8 cellular contexts compared by ENCODE assay signal in the genomic region with DNA sequence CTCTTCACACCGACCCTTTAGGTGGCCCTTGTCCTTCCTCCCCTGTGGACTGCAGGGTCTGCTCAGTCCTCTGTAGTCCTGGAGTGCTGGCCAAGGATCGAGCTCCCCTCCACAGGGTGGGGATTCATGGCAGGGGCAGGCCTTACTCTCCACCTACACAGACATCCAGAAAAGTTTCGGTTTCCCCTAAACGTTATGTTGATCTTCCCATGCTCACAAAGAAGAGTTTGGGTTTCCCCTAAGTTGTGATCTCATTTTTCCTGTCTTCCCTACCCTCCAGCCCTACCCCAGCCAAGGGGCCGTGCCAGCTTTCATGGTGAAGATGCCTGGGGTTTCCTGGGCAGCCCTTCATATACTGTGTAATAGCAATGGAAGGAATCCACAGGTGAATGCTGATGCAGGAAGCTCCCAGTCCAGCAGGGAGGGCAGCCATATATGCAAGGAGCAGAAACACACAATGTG. TPM values are rescaled to one million over a fixed set of nuclear protein-coding genes. Genes with fewer than 3 reads are reported as not detected.
DNase-seq lines count a peak whose midpoint lies in the region; ATAC-seq and TF ChIP-seq lines count a peak whose summit lies in the region.

No MANE protein-coding gene starts in this region.

- peaks cover 8% of the 10 kb centered on the region for H3K36me3 Mint-ChIP-seq in activated CD4-positive, alpha-beta T cell treated with anti-CD3 and anti-CD28 coated beads for 36 hours (ENCODE audit: low read depth)

- H3K4me1 Mint-ChIP-seq in activated CD4-positive, alpha-beta T cell treated with anti-CD3 and anti-CD28 coated beads for 36 hours, result peaks cover 25% of the 10 kb centered on the region

- no peak overlapping the region for H3K4me3 ChIP-seq in left lung

- no peak for TF ChIP-seq CTCF in left lung (IDR thresholded peaks at IDR 0.05)

- no peaks in the 10 kb centered on the region for H3K27me3 ChIP-seq in left lung

- H3K36me3 ChIP-seq in left lung, result peaks cover 0 to 4% of the 10 kb centered on the region in 2 donors

- peak overlapping the region; percentile 93 for H3K27ac Mint-ChIP-seq in activated CD4-positive, alpha-beta T cell treated with anti-CD3 and anti-CD28 coated beads for 36 hours

- peak; percentile 50 for DNase-seq in activated CD4-positive, alpha-beta T cell treated with anti-CD3 and anti-CD28 coated beads for 36 hours
- DNase-seq in activated CD4-positive, alpha-beta T cell treated with anti-CD3 and anti-CD28 coated beads, Interleukin-2, amount 50 U/mL, for 1 hour, result no peak
- DNase-seq in amniotic epithelial cell (ENCODE audit: low read depth) (peak; percentile 31), left lung (no peak), HT-29 (ENCODE audit: low spot score) (no peak), NCI-H128 (lab: John Stamatoyannopoulos, UW; ENCODE audit: unreplicated experiment) (no peak)

- no peaks in the 10 kb centered on the region for H3K9me3 Mint-ChIP-seq in activated CD4-positive, alpha-beta T cell treated with anti-CD3 and anti-CD28 coated beads for 36 hours (ENCODE audit: low read depth)

- peak overlapping the region; percentile 52 for H3K4me3 Mint-ChIP-seq in activated CD4-positive, alpha-beta T cell treated with anti-CD3 and anti-CD28 coated beads for 36 hours

- CTCF ChIA-PET in activated CD4-positive, alpha-beta T cell treated with anti-CD3 and anti-CD28 coated beads for 36 hours (lab: Charles Lee), result interaction anchor here (0.9 to 1.8 kb wide), 6 partner anchors 9 to 25 kb away, joined by 3 to 8 read pairs (median 4); partner anchors contain the start of genes PML and STOML1

- no peaks in the 10 kb centered on the region for H3K9me3 ChIP-seq in left lung

- H3K27ac ChIP-seq in left lung, result peak overlapping the region; percentile 89 to 91
- H3K27ac ChIP-seq in temporal lobe (ENCODE audit: low read depth, low read length), result peak overlapping the region; percentile 48

- peaks cover 43 to 67% of the 10 kb centered on the region in 2 donors for H3K4me1 ChIP-seq in left lung

- intact Hi-C loops in activated CD4-positive, alpha-beta T cell treated with anti-CD3 and anti-CD28 coated beads for 36 hours (cut with DNase I, micrococcal nuclease), result no loop called here
- intact Hi-C loops in left lung (cut with DNase I), result no loop called here

- peak; percentile 58 for ATAC-seq in activated CD4-positive, alpha-beta T cell treated with anti-CD3 and anti-CD28 coated beads for 36 hours
- ATAC-seq in left lung (peak; percentile 21), GM18907 (IDR thresholded peaks at IDR 0.05; ENCODE audit: unreplicated experiment) (no peak)

- H3K27me3 Mint-ChIP-seq in activated CD4-positive, alpha-beta T cell treated with anti-CD3 and anti-CD28 coated beads for 36 hours, result no peaks in the 10 kb centered on the region

- POLR2A ChIA-PET in activated CD4-positive, alpha-beta T cell treated with anti-CD3 and anti-CD28 coated beads for 36 hours (lab: Charles Lee), result no interaction called here

RNA-seq across cellular contexts. Expression of gene STOML1, which starts 10.3 kb away (rescaled TPM):
- 1 to 10 TPM; 6.3 to 7.1 TPM for total RNA-seq in activated CD4-positive, alpha-beta T cell treated with anti-CD3 and anti-CD28 coated beads for 36 hours
- total RNA-seq in left lung (10 to 100 TPM; 20.0 to 29.3 TPM), temporal lobe (30.2 TPM)
- total RNA-seq in HT-29 (2014; rRNA removed; shearing (Covaris generic)), result 13.3 and 23.5 TPM in 2 replicates

RNA-seq across cellular contexts. Expression of gene PML, which starts 12.7 kb away (rescaled TPM):
- total RNA-seq in activated CD4-positive, alpha-beta T cell treated with anti-CD3 and anti-CD28 coated beads for 36 hours, result 10 to 100 TPM; 72.6 to 75.4 TPM
- total RNA-seq in left lung, result 10 to 100 TPM; 61.2 to 75.2 TPM
- total RNA-seq in temporal lobe, result 14.0 TPM
- total RNA-seq in HT-29 (2014; rRNA removed; shearing (Covaris generic)), result 36.9 and 47.2 TPM in 2 replicates

RNA-seq across cellular contexts. Expression of gene LOXL1, which starts 55.5 kb away (rescaled TPM):
- 1 to 10 TPM; 1.9 to 2.5 TPM for total RNA-seq in activated CD4-positive, alpha-beta T cell treated with anti-CD3 and anti-CD28 coated beads for 36 hours
- total RNA-seq in left lung (10 to 100 TPM; 22.3 to 37.0 TPM), temporal lobe (3.0 TPM)
- 20.0 and 26.1 TPM in 2 replicates for total RNA-seq in HT-29 (2014; rRNA removed; shearing (Covaris generic))

Comparison
In these comparisons a context has a peak if more than half of its experiments do, and no peak if none do; other contexts are left out.
1. DNase-seq: peak in activated CD4-positive, alpha-beta T cell treated with anti-CD3 and anti-CD28 coated beads for 36 hours (single experiment) and amniotic epithelial cell (single experiment); none in activated CD4-positive, alpha-beta T cell treated with anti-CD3 and anti-CD28 coated beads, Interleukin-2, amount 50 U/mL, for 1 hour (single experiment), left lung (0 of 2), HT-29 (single experiment) and NCI-H128 (single experiment).